23 cellular contexts compared by ENCODE assay signal in the genomic region with DNA sequence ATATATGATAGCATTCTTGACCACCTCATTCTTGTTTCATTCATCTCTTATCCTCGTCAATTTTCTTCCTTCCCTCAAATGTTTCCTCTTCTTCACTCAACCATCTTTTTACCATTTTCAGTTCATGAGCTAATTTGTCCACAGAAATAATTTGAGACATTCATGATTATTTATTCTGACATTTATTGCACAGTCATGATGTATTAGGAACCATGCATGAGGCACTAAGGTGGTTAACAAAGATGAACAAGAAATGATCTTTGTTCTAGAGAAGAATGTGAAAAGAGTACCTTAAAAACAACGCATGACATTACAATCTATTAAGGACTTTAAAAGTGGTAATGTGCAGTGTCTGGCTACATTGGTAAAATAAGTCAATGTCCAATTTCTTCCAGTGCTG. TPM values are rescaled to one million over a fixed set of nuclear protein-coding genes. Genes with fewer than 3 reads are reported as not detected.
DNase-seq lines count a peak whose midpoint lies in the region; ATAC-seq, FAIRE-seq and TF ChIP-seq lines count a peak whose summit lies in the region.
"Had no signal": no experiment of that assay in that cellular context is flagged by ENCODE, and none has a peak within 500 bp of the region (broad histone marks: within the 10 kb centered on the region; RNA-seq: fewer than 3 reads in every experiment).

No MANE protein-coding gene starts in this region.

- H3K36me3 ChIP-seq in Loucy (ENCODE audit: insufficient read depth, low read length) = peaks cover 4% of the 10 kb centered on the region; the same call in 1 of the 2 replicates
- no peaks in the 10 kb centered on the region for H3K36me3 ChIP-seq in neutrophil
- H3K36me3 ChIP-seq in thyroid gland = no peaks in the 10 kb centered on the region

- peaks cover under 1% of the 10 kb centered on the region; the same call in 1 of the 3 replicates for H3K9me3 ChIP-seq in A549
- H3K9me3 ChIP-seq in Loucy (ENCODE audit: insufficient read depth, low read depth, low read length) = no peaks in the 10 kb centered on the region
- no peaks in the 10 kb centered on the region for H3K9me3 ChIP-seq in neutrophil
- no peaks in the 10 kb centered on the region for H3K9me3 ChIP-seq in thyroid gland
- H3K9me3 ChIP-seq: Caco-2 had no signal

- H2AFZ ChIP-seq in Loucy (ENCODE audit: low read length) = no peak overlapping the region

- TF ChIP-seq RAD21 in A549 (conservative IDR thresholded peaks at IDR 0.05 in 1 of 2, IDR thresholded peaks at IDR 0.05 in 1 of 2) = no peak

- H3K9ac ChIP-seq in Loucy (ENCODE audit: low read depth, low read length, poor library complexity, severe bottlenecking) = no peak overlapping the region
- H3K9ac ChIP-seq: BLaER1 treated with 17β-estradiol and CSF1 and Interleukin-3, amounts not matched to agents 10 nM and 100 nM had no signal

- no peak for TF ChIP-seq EP300 in A549 (IDR thresholded peaks at IDR 0.05)

- H3K4me2 ChIP-seq in A549 (no peak overlapping the region), Loucy (ENCODE audit: low read depth, low read length, poor library complexity, severe bottlenecking) (peak overlapping the region; percentile 66)
- H3K4me2 ChIP-seq: BLaER1 treated with 17β-estradiol and CSF1 and Interleukin-3, amounts not matched to agents 10 nM and 100 nM had no signal

- H3K27me3 ChIP-seq in Loucy (ENCODE audit: insufficient read depth, low read length, poor library complexity, severe bottlenecking) (no peaks in the 10 kb centered on the region), neutrophil (no peaks in the 10 kb centered on the region), thyroid gland (no peaks in the 10 kb centered on the region)
- H3K27me3 ChIP-seq: BLaER1 treated with 17β-estradiol and CSF1 and Interleukin-3, amounts not matched to agents 10 nM and 100 nM had no signal

- no peaks in the 10 kb centered on the region for H3K9me2 ChIP-seq in Loucy (replicated peaks; ENCODE audit: low read depth, low read length)

- 0 out of 2 replicates have a peak, but pooled peaks cover 6% of the 10 kb centered on the region for H3F3A ChIP-seq in Loucy (ENCODE audit: low read depth)

- FAIRE-seq in A549 (lab: Jason Lieb, UNC) (no peak), GM12891 (lab: Jason Lieb, UNC) (peak; percentile 40)
- FAIRE-seq: A204.1, D721Med, G401.6, GM12892, GM18507 had no signal

- intact Hi-C loops in thyroid gland (cut with DNase I) = no loop called here

- TF ChIP-seq POLR2A in A549 (IDR thresholded peaks at IDR 0.05; ENCODE audit: low read length) (no peak), GM12891 (IDR thresholded peaks at IDR 0.05; ENCODE audit: low read depth, low read length) (no peak), thyroid gland (IDR thresholded peaks at IDR 0.05) (no peak)

- POLR2A ChIA-PET in A549 (lab: Yijun Ruan, JAX) = no interaction called here

- 81% methylated on average over 2 of the region's 2 CpGs for WGBS in A549 (ENCODE audit: missing lambda C conversion rate)
- WGBS in thyroid gland, 2 donors = 91 to 93% methylated on average over 2 of the region's 2 CpGs

- H3K27ac ChIP-seq in A549 = no peak overlapping the region
- peak overlapping the region; percentile 20 for H3K27ac ChIP-seq in neutrophil
- no peak overlapping the region for H3K27ac ChIP-seq in thyroid gland
- H3K27ac ChIP-seq: BLaER1 treated with 17β-estradiol and CSF1 and Interleukin-3, amounts not matched to agents 10 nM and 100 nM; C4-2B had no signal

- CTCF ChIA-PET in A549 (lab: Yijun Ruan, JAX) = no interaction called here

- peaks cover 96% of the 10 kb centered on the region for H3K79me2 ChIP-seq in Loucy (ENCODE audit: insufficient read depth, low read length)

- ATAC-seq in A549 (no peak), HG02973 (IDR thresholded peaks at IDR 0.05; ENCODE audit: unreplicated experiment) (no peak)
- ATAC-seq: CD8-positive, alpha-beta T cell had no signal

- H3K4me1 ChIP-seq in A549 (0 out of 3 replicates have a peak, but pooled peaks cover 3% of the 10 kb centered on the region), Loucy (ENCODE audit: insufficient read depth, low read length, poor library complexity, severe bottlenecking) (peaks cover 63% of the 10 kb centered on the region), neutrophil (ENCODE audit: control insufficient read depth in 1 of 2, insufficient read depth in 1 of 2, low read depth in 1 of 2, low read length in 1 of 2) (peaks cover 15 to 29% of the 10 kb centered on the region in 2 experiments), thyroid gland (peaks cover 0 to 4% of the 10 kb centered on the region in 2 donors)
- H3K4me1 ChIP-seq: Caco-2 had no signal

- no peak for DNase-seq in A549 (ENCODE audit: low read depth in 1 of 2, low spot score in 1 of 2)
- no peak for DNase-seq in GM12891 (ENCODE audit: insufficient read length, low spot score)
- no peak for DNase-seq in thyroid gland
- no peak for DNase-seq in SW480 (ENCODE audit: low spot score)
- no peak for DNase-seq in NCI-H1436 treated with DMSO at 0.1 percent for 48 hours (lab: John Stamatoyannopoulos, UW)
- DNase-seq: 8988T; AML-193; Caco-2; Calu3; CD4-positive, alpha-beta T cell; CD8-positive, alpha-beta T cell; DMS79 treated with DMSO at 0.1 percent for 48 hours; GF-D8 had no signal

- no peaks in the 10 kb centered on the region for H4K20me1 ChIP-seq in Loucy (ENCODE audit: insufficient read depth, low read length, poor library complexity, severe bottlenecking)

- TF ChIP-seq CTCF in A549 (IDR thresholded peaks at IDR 0.05) = no peak
- no peak for TF ChIP-seq CTCF in Loucy (conservative IDR thresholded peaks at IDR 0.05; ENCODE audit: low read length)
- no peak for TF ChIP-seq CTCF in neutrophil (IDR thresholded peaks at IDR 0.05)
- TF ChIP-seq CTCF in thyroid gland (IDR thresholded peaks at IDR 0.05) = no peak

- H3K4me3 ChIP-seq in A549 (no peak overlapping the region), Loucy (ENCODE audit: low read length, poor library complexity, severe bottlenecking) (no peak overlapping the region), neutrophil (ENCODE audit: low read depth in 1 of 2, low read length in 1 of 2) (no peak overlapping the region), thyroid gland (replicated peaks in 1 of 3) (no peak overlapping the region)
- H3K4me3 ChIP-seq: BLaER1 treated with 17β-estradiol and CSF1 and Interleukin-3, amounts not matched to agents 10 nM and 100 nM had no signal

TF ChIP-seq in A549, 52 proteins besides CTCF, POLR2A, EP300 and RAD21:
- TF ChIP-seq NFE2L2 (conservative IDR thresholded peaks at IDR 0.05; ENCODE audit: low read length) (peak; percentile 50; the same call in 1 of the 2 replicates), ZFP36 (IDR thresholded peaks at IDR 0.05; ENCODE audit: borderline replicate concordance, partially characterized antibody) (no peak), TFCP2L1 (CRISPR knock-in tag; IDR thresholded peaks at IDR 0.05) (no peak), MAFK (IDR thresholded peaks at IDR 0.05; ENCODE audit: partially characterized antibody) (peak; percentile 25), ZNF302 (CRISPR knock-in tag; IDR thresholded peaks at IDR 0.05) (no peak)
- TF ChIP-seq, protein P1, sequence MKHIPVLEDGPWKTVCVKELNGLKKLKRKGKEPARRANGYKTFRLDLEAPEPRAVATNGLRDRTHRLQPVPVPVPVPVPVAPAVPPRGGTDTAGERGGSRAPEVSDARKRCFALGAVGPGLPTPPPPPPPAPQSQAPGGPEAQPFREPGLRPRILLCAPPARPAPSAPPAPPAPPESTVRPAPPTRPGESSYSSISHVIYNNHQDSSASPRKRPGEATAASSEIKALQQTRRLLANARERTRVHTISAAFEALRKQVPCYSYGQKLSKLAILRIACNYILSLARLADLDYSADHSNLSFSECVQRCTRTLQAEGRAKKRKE (CRISPR knock-in tag; IDR thresholded peaks at IDR 0.05; ENCODE audit: low read depth) = no peak
TF ChIP-seq in A549: peak in this region for 2.

TF ChIP-seq in GM12891, 5 proteins besides CTCF, POLR2A, EP300 and RAD21:
- no peak for TF ChIP-seq POU2F2 (IDR thresholded peaks at IDR 0.05; ENCODE audit: low read depth, low read length)
- TF ChIP-seq TAF1 (IDR thresholded peaks at IDR 0.05; ENCODE audit: low read depth, low read length) = no peak
- TF ChIP-seq PAX5 (IDR thresholded peaks at IDR 0.05; ENCODE audit: insufficient read depth, low read length, severe bottlenecking) = no peak

RNA-seq across cellular contexts. Expression of a gene that starts 27.9 kb away (rescaled TPM):
- polyA plus RNA-seq in A549 (2011; rRNA removed) (1.2 and 1.3 TPM in 2 replicates), A549 (2017; fragmentation: RNase III; extraction: RNeasy Plus Mini Kit Qiagen cat#74134 plus additional on column Dnase treatment) (1.4 to 1.9 TPM (median 1.6 TPM) in 3 replicates)
- 0.29 and 0.30 TPM in 2 replicates for polyA plus RNA-seq in A549 (2012; cell fraction: cytosol; rRNA removed)
- 0.36 and 0.71 TPM in 2 replicates for polyA plus RNA-seq in A549 (2012; cell fraction: nucleus; rRNA removed)
- 1.3 and 1.6 TPM in 2 replicates for polyA minus RNA-seq in A549 (2011; rRNA and poly(A)+ RNA removed)
- 13.7 TPM for polyA plus RNA-seq in GM12891 (2012; ENCODE audit: low read depth, missing spikeins)
- total RNA-seq in thyroid gland = 10 to 100 TPM in 1 of 4 donors, 1 to 10 TPM in 3; 3.6 to 12.7 (median 3.9) TPM
